28 cellular contexts compared by ENCODE assay signal in genomic region chr1:107267489-107267888, GRCh38.
"Had no signal": no experiment of that assay in that cellular context is flagged by ENCODE, and none has a peak within 500 bp of the region (broad histone marks: within the 10 kb centered on the region; RNA-seq: fewer than 3 reads in every experiment).

No MANE protein-coding gene starts in this region.

- H3K27ac ChIP-seq: neural progenitor cell, ovary, parathyroid adenoma, psoas muscle, right lobe of liver, sigmoid colon, spleen, suprapubic skin, testis, transverse colon, upper lobe of right lung, uterus had no signal

- H3K9me3 ChIP-seq: ovary, psoas muscle, right lobe of liver, sigmoid colon, spleen, suprapubic skin, testis, transverse colon, upper lobe of right lung, uterus had no signal

- H3K27me3 ChIP-seq: neural progenitor cell, ovary, right lobe of liver, sigmoid colon, spleen, suprapubic skin, testis, transverse colon, upper lobe of right lung, uterus had no signal

- H3K36me3 ChIP-seq: neural progenitor cell, ovary, right lobe of liver, sigmoid colon, spleen, suprapubic skin, transverse colon, upper lobe of right lung, uterus had no signal

- ATAC-seq: naive thymus-derived CD4-positive, alpha-beta T cell; natural killer cell; psoas muscle; right cardiac atrium; right lobe of liver; stimulated activated memory B cell treated with anti-CD40 and anti-IgM and Interleukin-4, amounts not matched to agents 10 μg/mL and 1 μg/mL and 100 μg/mL, for 72 hours; stimulated activated naive CD8-positive, alpha-beta T cell treated with anti-CD3 and anti-CD28 coated beads, Interleukin-15, amount 100 ng/mL, for 72 hours; stimulated activated naive CD8-positive, alpha-beta T cell treated with anti-CD3 and anti-CD28 coated beads, Interleukin-15, Interleukin-2, amounts not matched to agents 100 U/mL and 50 U/mL, for 24 hours; upper lobe of right lung had no signal

- H3K9ac ChIP-seq: neural progenitor cell, parathyroid adenoma had no signal

- H3K4me1 ChIP-seq: neural progenitor cell, parathyroid adenoma, psoas muscle, right lobe of liver, sigmoid colon, spleen, suprapubic skin, testis, transverse colon, upper lobe of right lung, uterus had no signal

- DNase-seq: naive thymus-derived CD4-positive, alpha-beta T cell; natural killer cell; occipital lobe; ovary; posterior cingulate gyrus; psoas muscle; right cardiac atrium; right lobe of liver; sigmoid colon; spleen; stimulated activated CD4-positive, alpha-beta T cell treated with anti-CD3 and anti-CD28 coated beads, Interleukin-12 subunit alpha, Interleukin-12 subunit beta, amount 100 ng/mL, for 4 hours; stimulated activated CD4-positive, alpha-beta T cell treated with anti-CD3 and anti-CD28 coated beads, Interleukin-1b, Interleukin-23, amount 100 ng/mL, for 48 hours; stimulated activated CD4-positive, alpha-beta T cell treated with anti-CD3 and anti-CD28 coated beads, Interleukin-4, amount 100 ng/mL, for 1 hour; stimulated activated CD4-positive, alpha-beta T cell treated with anti-CD3 and anti-CD28 coated beads, Interleukin-4, amount 100 ng/mL, for 4 hours; stimulated activated CD8-positive, alpha-beta memory T cell treated with anti-CD3 and anti-CD28 coated beads, Interleukin-4, amount 100 ng/mL, for 48 hours; stimulated activated naive CD4-positive, alpha-beta T cell; stimulated activated naive CD8-positive, alpha-beta T cell treated with anti-CD3 and anti-CD28 coated beads, Interleukin-15, amount 100 ng/mL, for 72 hours; stimulated activated naive CD8-positive, alpha-beta T cell treated with anti-CD3 and anti-CD28 coated beads, Interleukin-15, Interleukin-2, amounts not matched to agents 100 U/mL and 50 U/mL, for 24 hours; substantia nigra; testis; transverse colon; upper lobe of right lung; uterus had no signal

- H3K4me3 ChIP-seq: neural progenitor cell, ovary, psoas muscle, right lobe of liver, sigmoid colon, smooth muscle cell, spleen, suprapubic skin, testis, transverse colon, upper lobe of right lung, uterus had no signal
